In genomic region chr3:177615015-177615414, GRCh38 we compare ENCODE assay signal across 8 cellular contexts.
A peak's percentile ranks its signal among the peaks of the same experiment; 100 is the strongest.
DNase-seq lines count a peak whose midpoint lies in the region; ATAC-seq and TF ChIP-seq lines count a peak whose summit lies in the region.

No MANE protein-coding gene starts in this region.

- TF ChIP-seq CTCF in breast epithelium (IDR thresholded peaks at IDR 0.05) (no peak), mesothelial cell of epicardium (IDR thresholded peaks at IDR 0.05; ENCODE audit: unreplicated experiment) (no peak), vagina (IDR thresholded peaks at IDR 0.05) (no peak)

- H3K4me1 Mint-ChIP-seq in mesothelial cell of epicardium (peaks cover 50% of the 10 kb centered on the region), T-helper 17 cell (peaks cover 3% of the 10 kb centered on the region)

- H3K4me1 ChIP-seq in breast epithelium (peaks cover 0 to 26% of the 10 kb centered on the region in 2 donors), vagina (peaks cover 49% of the 10 kb centered on the region)

- no peak overlapping the region for H3K4me3 Mint-ChIP-seq in mesothelial cell of epicardium
- H3K4me3 Mint-ChIP-seq in T-helper 17 cell, result no peak overlapping the region

- H3K27ac Mint-ChIP-seq in mesothelial cell of epicardium (peak overlapping the region; percentile 88), T-helper 17 cell (no peak overlapping the region)

- DNase-seq in COLO668 (lab: John Stamatoyannopoulos, UW; ENCODE audit: unreplicated experiment) (peak; percentile 56), NCI-H2081 treated with DMSO at 0.1 percent for 48 hours (lab: John Stamatoyannopoulos, UW) (peak; percentile 90), breast epithelium (ENCODE audit: low spot score in 2 of 2) (peak; percentile 60 to 83), mesothelial cell of epicardium (ENCODE audit: low spot score in 2 of 2, unreplicated experiment in 2 of 2) (no peak), middle frontal gyrus (ENCODE audit: extremely low spot score, low spot score) (no peak), T-helper 17 cell (no peak), vagina (ENCODE audit: extremely low spot score in 2 of 2) (no peak)

- H3K9me3 ChIP-seq in breast epithelium, result no peaks in the 10 kb centered on the region
- H3K9me3 ChIP-seq in T-helper 17 cell (ENCODE audit: control insufficient read depth, low read length, poor library complexity, severe bottlenecking), result no peaks in the 10 kb centered on the region
- no peaks in the 10 kb centered on the region for H3K9me3 ChIP-seq in vagina

- H3K27me3 Mint-ChIP-seq in mesothelial cell of epicardium (ENCODE audit: low read depth), result no peaks in the 10 kb centered on the region
- no peaks in the 10 kb centered on the region for H3K27me3 Mint-ChIP-seq in T-helper 17 cell

- H3K9me3 Mint-ChIP-seq in mesothelial cell of epicardium, result peaks cover 4% of the 10 kb centered on the region

- no peak overlapping the region for H3K4me3 ChIP-seq in breast epithelium
- no peak overlapping the region for H3K4me3 ChIP-seq in vagina

- H3K27me3 ChIP-seq in breast epithelium (no peaks in the 10 kb centered on the region), vagina (no peaks in the 10 kb centered on the region)

- TF ChIP-seq POLR2A in breast epithelium (IDR thresholded peaks at IDR 0.05) (no peak), vagina (IDR thresholded peaks at IDR 0.05) (no peak)

- H3K27ac ChIP-seq in breast epithelium (peak overlapping the region; percentile 26 to 41), vagina (no peak overlapping the region)

- H3K36me3 ChIP-seq in breast epithelium (no peaks in the 10 kb centered on the region), vagina (no peaks in the 10 kb centered on the region)

- intact Hi-C loops in breast epithelium (cut with DNase I; ENCODE audit: low total_unique reads), result loop anchor here (2.0 kb wide), 1 partner anchor 54 kb away; no protein-coding TSS in a partner anchor
- intact Hi-C loops in vagina (cut with DNase I), result no loop called here

- no peak for ATAC-seq in T-helper 17 cell
- ATAC-seq in GM19324 (IDR thresholded peaks at IDR 0.05; ENCODE audit: low FRiP score, unreplicated experiment), result no peak

- peaks cover 2% of the 10 kb centered on the region for H3K36me3 Mint-ChIP-seq in mesothelial cell of epicardium
- H3K36me3 Mint-ChIP-seq in T-helper 17 cell (ENCODE audit: low read depth), result no peaks in the 10 kb centered on the region

Comparison
In these comparisons a context has a peak if more than half of its experiments do, and no peak if none do; other contexts are left out.
1. DNase-seq: peak in COLO668 (single experiment), NCI-H2081 treated with DMSO at 0.1 percent for 48 hours (single experiment) and breast epithelium (2 of 2); none in mesothelial cell of epicardium (0 of 2), middle frontal gyrus (single experiment), T-helper 17 cell (0 of 3) and vagina (0 of 2).